Comparison of ENCODE assay signal across 25 cellular contexts in the genomic region with DNA sequence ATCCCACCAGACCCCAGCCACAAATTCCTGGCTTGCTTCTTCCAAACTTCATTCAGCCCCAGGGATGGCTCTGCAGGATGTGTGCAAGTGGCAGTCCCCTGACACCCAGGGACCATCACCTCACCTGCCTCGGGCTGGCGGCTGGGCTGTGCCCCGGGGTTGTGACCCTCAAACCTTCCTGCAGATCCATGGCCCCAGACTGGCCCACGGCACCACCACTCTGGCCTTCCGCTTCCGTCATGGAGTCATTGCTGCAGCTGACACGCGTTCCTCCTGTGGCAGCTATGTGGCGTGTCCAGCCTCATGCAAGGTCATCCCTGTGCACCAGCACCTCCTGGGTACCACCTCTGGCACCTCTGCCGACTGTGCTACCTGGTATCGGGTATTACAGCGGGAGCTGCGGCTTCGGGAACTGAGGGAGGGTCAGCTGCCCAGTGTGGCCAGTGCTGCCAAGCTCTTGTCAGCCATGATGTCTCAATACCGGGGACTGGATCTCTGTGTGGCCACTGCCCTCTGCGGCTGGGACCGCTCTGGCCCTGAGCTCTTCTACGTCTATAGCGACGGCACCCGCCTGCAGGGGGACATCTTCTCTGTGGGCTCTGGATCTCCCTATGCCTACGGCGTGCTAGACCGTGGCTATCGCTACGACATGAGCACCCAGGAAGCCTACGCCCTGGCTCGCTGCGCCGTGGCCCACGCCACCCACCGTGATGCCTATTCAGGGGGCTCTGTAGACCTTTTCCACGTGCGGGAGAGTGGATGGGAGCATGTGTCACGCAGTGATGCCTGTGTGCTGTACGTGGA. TPM values are rescaled to one million over a fixed set of nuclear protein-coding genes. Genes with fewer than 3 reads are reported as not detected.
"Had no signal": no experiment of that assay in that cellular context is flagged by ENCODE, and none has a peak within 500 bp of the region (broad histone marks: within the 10 kb centered on the region; RNA-seq: fewer than 3 reads in every experiment).

A gene with protein sequence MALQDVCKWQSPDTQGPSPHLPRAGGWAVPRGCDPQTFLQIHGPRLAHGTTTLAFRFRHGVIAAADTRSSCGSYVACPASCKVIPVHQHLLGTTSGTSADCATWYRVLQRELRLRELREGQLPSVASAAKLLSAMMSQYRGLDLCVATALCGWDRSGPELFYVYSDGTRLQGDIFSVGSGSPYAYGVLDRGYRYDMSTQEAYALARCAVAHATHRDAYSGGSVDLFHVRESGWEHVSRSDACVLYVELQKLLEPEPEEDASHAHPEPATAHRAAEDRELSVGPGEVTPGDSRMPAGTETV (plus strand): TSS at position 51 of the 804 bp plus-strand sequence. CDS start 14 bp downstream, at position 65.

- H3K27me3 Mint-ChIP-seq: activated naive CD8-positive, alpha-beta T cell treated with anti-CD3 and anti-CD28 coated beads, Interleukin-2, amount 10 ng/mL, durations not matched to agents 7 days and 5 days; activated T-cell treated with anti-CD3 and anti-CD28 coated beads, Interleukin-2, amount 50 U/mL, for 24 hours; activated T-helper 17 cell treated with anti-CD3 and anti-CD28 coated beads, Interleukin-2, amount 50 U/mL, for 72 hours had no signal

- DNase-seq: activated naive CD8-positive, alpha-beta T cell treated with anti-CD3 and anti-CD28 coated beads, Interleukin-2, amount 10 ng/mL, durations not matched to agents 7 days and 5 days; activated T-cell treated with anti-CD3 and anti-CD28 coated beads, Interleukin-2, amount 50 U/mL, for 24 hours; amniotic stem cell; heart right ventricle; left colon; mesenchymal stem cell; mucosa of descending colon; naive B cell; pancreas; small intestine; stimulated activated CD4-positive, alpha-beta T cell treated with anti-CD3 and anti-CD28 coated beads, Interleukin-2, amount 100 ng/mL, for 24 hours; T-helper 9 cell had no signal

- H3K27ac ChIP-seq: heart right ventricle, neutrophil, pancreas, thoracic aorta had no signal

- ATAC-seq: activated T-helper 17 cell treated with anti-CD3 and anti-CD28 coated beads, Interleukin-2, amount 50 U/mL, for 72 hours; heart right ventricle; left colon; mucosa of descending colon; pancreas; sciatic nerve; stimulated activated memory B cell treated with anti-CD40 and anti-IgM and Interleukin-4, amounts not matched to agents 10 μg/mL and 1 μg/mL and 100 μg/mL, for 72 hours had no signal

- H3K27ac Mint-ChIP-seq: activated naive CD8-positive, alpha-beta T cell treated with anti-CD3 and anti-CD28 coated beads, Interleukin-2, amount 10 ng/mL, durations not matched to agents 7 days and 5 days; activated T-cell treated with anti-CD3 and anti-CD28 coated beads, Interleukin-2, amount 50 U/mL, for 24 hours; activated T-helper 17 cell treated with anti-CD3 and anti-CD28 coated beads, Interleukin-2, amount 50 U/mL, for 72 hours; stimulated activated memory B cell treated with anti-CD40 and anti-IgM and Interleukin-4, amounts not matched to agents 10 μg/mL and 1 μg/mL and 100 μg/mL, for 72 hours; type B pancreatic cell had no signal

- H3K36me3 ChIP-seq: heart right ventricle, neutrophil, pancreas, thoracic aorta had no signal

- H3K36me3 Mint-ChIP-seq: activated naive CD8-positive, alpha-beta T cell treated with anti-CD3 and anti-CD28 coated beads, Interleukin-2, amount 10 ng/mL, durations not matched to agents 7 days and 5 days; naive B cell; stimulated activated memory B cell treated with anti-CD40 and anti-IgM and Interleukin-4, amounts not matched to agents 10 μg/mL and 1 μg/mL and 100 μg/mL, for 72 hours had no signal

- H3K4me3 Mint-ChIP-seq: activated naive CD8-positive, alpha-beta T cell treated with anti-CD3 and anti-CD28 coated beads, Interleukin-2, amount 10 ng/mL, durations not matched to agents 7 days and 5 days; activated T-cell treated with anti-CD3 and anti-CD28 coated beads, Interleukin-2, amount 50 U/mL, for 24 hours; activated T-helper 17 cell treated with anti-CD3 and anti-CD28 coated beads, Interleukin-2, amount 50 U/mL, for 72 hours; stimulated activated memory B cell treated with anti-CD40 and anti-IgM and Interleukin-4, amounts not matched to agents 10 μg/mL and 1 μg/mL and 100 μg/mL, for 72 hours; type B pancreatic cell had no signal

- H3K9me3 ChIP-seq: heart right ventricle, mucosa of descending colon, neutrophil, pancreas, thoracic aorta had no signal

- H3K4me1 ChIP-seq: pancreas had no signal

- H3K27me3 ChIP-seq: heart right ventricle, neutrophil, pancreas had no signal

- H3K9me3 Mint-ChIP-seq: activated naive CD8-positive, alpha-beta T cell treated with anti-CD3 and anti-CD28 coated beads, Interleukin-2, amount 10 ng/mL, durations not matched to agents 7 days and 5 days; activated T-cell treated with anti-CD3 and anti-CD28 coated beads, Interleukin-2, amount 50 U/mL, for 24 hours; activated T-helper 17 cell treated with anti-CD3 and anti-CD28 coated beads, Interleukin-2, amount 50 U/mL, for 72 hours; stimulated activated memory B cell treated with anti-CD40 and anti-IgM and Interleukin-4, amounts not matched to agents 10 μg/mL and 1 μg/mL and 100 μg/mL, for 72 hours; type B pancreatic cell had no signal

- H3K4me1 Mint-ChIP-seq: activated naive CD8-positive, alpha-beta T cell treated with anti-CD3 and anti-CD28 coated beads, Interleukin-2, amount 10 ng/mL, durations not matched to agents 7 days and 5 days; activated T-helper 17 cell treated with anti-CD3 and anti-CD28 coated beads, Interleukin-2, amount 50 U/mL, for 72 hours; naive B cell; stimulated activated memory B cell treated with anti-CD40 and anti-IgM and Interleukin-4, amounts not matched to agents 10 μg/mL and 1 μg/mL and 100 μg/mL, for 72 hours had no signal

- H3K4me3 ChIP-seq: heart right ventricle, mucosa of descending colon, pancreas, thoracic aorta had no signal

RNA-seq across cellular contexts. Expression of the gene that starts here (rescaled TPM):
- total RNA-seq: activated naive CD8-positive, alpha-beta T cell treated with anti-CD3 and anti-CD28 coated beads, Interleukin-2, amount 10 ng/mL, durations not matched to agents 7 days and 5 days; activated T-helper 17 cell treated with anti-CD3 and anti-CD28 coated beads, Interleukin-2, amount 50 U/mL, for 72 hours; cardiac septum; chondrocyte; epithelial cell of proximal tubule; heart right ventricle; left colon; lower leg skin; mucosa of descending colon; pancreas; sciatic nerve; T-helper 1 cell treated with Interleukin-12 subunit alpha and Interleukin-12 subunit beta and Interleukin-4 antibody, amounts not matched to agents 30 ng/mL and 1 ng/mL, for 36 hours; thoracic aorta had no signal
- polyA plus RNA-seq: fibroblast of lung, heart right ventricle, keratinocyte, small intestine had no signal
